Comparison of ENCODE assay signal across 20 cellular contexts in the genomic region with DNA sequence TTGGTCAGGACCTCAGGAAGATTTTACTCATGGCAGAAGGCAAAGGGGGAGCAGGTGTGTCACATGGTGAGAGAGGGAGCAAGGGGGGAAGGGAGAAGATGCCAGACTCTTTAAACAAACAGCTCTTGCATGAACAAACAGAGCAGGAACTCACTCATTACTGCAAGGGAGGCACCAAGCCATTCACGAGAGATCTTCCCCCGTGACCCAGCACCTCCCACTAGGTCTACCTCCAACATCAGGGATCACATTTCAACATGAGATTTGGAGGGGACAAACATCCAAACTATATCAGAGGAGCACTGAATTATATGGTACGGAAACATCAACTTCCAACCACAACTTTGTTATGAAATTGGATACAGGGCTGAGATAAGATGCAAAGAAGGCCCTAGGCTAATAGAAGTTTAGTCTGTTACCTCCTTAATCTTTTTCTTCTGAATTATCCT.
DNase-seq lines count a peak whose midpoint lies in the region; ATAC-seq and TF ChIP-seq lines count a peak whose summit lies in the region.
"Had no signal": no experiment of that assay in that cellular context is flagged by ENCODE, and none has a peak within 500 bp of the region (broad histone marks: within the 10 kb centered on the region; RNA-seq: fewer than 3 reads in every experiment).

No MANE protein-coding gene starts in this region.

- peaks cover 45% of the 10 kb centered on the region for H3K4me1 Mint-ChIP-seq in GM23338
- H3K4me1 Mint-ChIP-seq: natural killer cell had no signal

- H3K9me3 ChIP-seq in hepatocyte (ENCODE audit: low read depth), result no peaks in the 10 kb centered on the region
- H3K9me3 ChIP-seq: Caco-2, HAP-1, thyroid gland had no signal

- H4K20me1 ChIP-seq in GM23338 (replicated peaks; ENCODE audit: insufficient read depth) (no peaks in the 10 kb centered on the region), hepatocyte (ENCODE audit: insufficient read depth, poor library complexity, severe bottlenecking) (no peaks in the 10 kb centered on the region)

- peaks cover 41% of the 10 kb centered on the region for H3K4me1 ChIP-seq in GM23338 (ENCODE audit: insufficient read depth)
- no peaks in the 10 kb centered on the region for H3K4me1 ChIP-seq in hepatocyte (ENCODE audit: insufficient read depth)
- H3K4me1 ChIP-seq: Caco-2, HAP-1, thyroid gland had no signal

- peaks cover 3% of the 10 kb centered on the region; the same call in 1 of the 2 replicates for H3K36me3 ChIP-seq in GM23338 (ENCODE audit: insufficient read depth)
- H3K36me3 ChIP-seq in hepatocyte (replicated peaks; ENCODE audit: insufficient read depth, low read depth), result no peaks in the 10 kb centered on the region
- H3K36me3 ChIP-seq: HAP-1, thyroid gland had no signal

- peaks cover 19% of the 10 kb centered on the region for H3K9me3 Mint-ChIP-seq in GM23338

- H3K4me2 ChIP-seq in GM23338, result peak overlapping the region; percentile 60
- no peak overlapping the region for H3K4me2 ChIP-seq in hepatocyte

- H2AFZ ChIP-seq in GM23338, result no peak overlapping the region
- H2AFZ ChIP-seq in hepatocyte, result no peak overlapping the region

- H3K4me3 ChIP-seq in GM23338 (no peak overlapping the region), hepatocyte (no peak overlapping the region)
- H3K4me3 ChIP-seq: dorsolateral prefrontal cortex, HAP-1, K562, thyroid gland had no signal

- H3K36me3 Mint-ChIP-seq in GM23338 (ENCODE audit: low read depth), result peaks cover 30% of the 10 kb centered on the region
- H3K36me3 Mint-ChIP-seq: natural killer cell had no signal

- H3K27ac ChIP-seq in GM23338 (ENCODE audit: low read depth) (no peak overlapping the region), hepatocyte (peak overlapping the region; percentile 12)
- H3K27ac ChIP-seq: thyroid gland, VCaP had no signal

- H3K27ac Mint-ChIP-seq in GM23338, result peak overlapping the region; percentile 33; the same call in 1 of the 2 replicates
- H3K27ac Mint-ChIP-seq: memory B cell, natural killer cell had no signal

- DNase-seq in COLO668 (lab: John Stamatoyannopoulos, UW; ENCODE audit: unreplicated experiment) (peak; percentile 47), GM23338 (ENCODE audit: low spot score) (peak; percentile 36), NCI-H526 (lab: John Stamatoyannopoulos, UW) (peak; percentile 47 to 57), hepatocyte (ENCODE audit: low spot score) (no peak), amygdala (lab: John Stamatoyannopoulos, UW) (no peak)
- DNase-seq: activated gamma-delta T cell treated with Interleukin-2 at 50 U/mL for 16 hours; amniotic stem cell; Caco-2; dorsolateral prefrontal cortex; foreskin melanocyte; kidney glomerular epithelial cell; natural killer cell; stimulated activated naive CD4-positive, alpha-beta T cell had no signal

- H3K79me2 ChIP-seq in GM23338 (replicated peaks; ENCODE audit: insufficient read depth) (peaks cover 9% of the 10 kb centered on the region; the same call in 1 of the 2 replicates), hepatocyte (peaks cover 6% of the 10 kb centered on the region)

- H3K27me3 Mint-ChIP-seq in GM23338 (ENCODE audit: insufficient read depth, low read depth, poor library complexity), result no peaks in the 10 kb centered on the region
- H3K27me3 Mint-ChIP-seq: memory B cell had no signal

- WGBS in hepatocyte (ENCODE audit: low lambda C conversion rate, missing lambda C conversion rate), result 45% methylated on average over 3 of the region's 3 CpGs

- H3K4me3 Mint-ChIP-seq in GM23338, result peak overlapping the region; percentile 14; the same call in 1 of the 3 replicates
- H3K4me3 Mint-ChIP-seq: memory B cell, natural killer cell had no signal

- H3K9me2 ChIP-seq in GM23338 (ENCODE audit: insufficient read depth) (no peaks in the 10 kb centered on the region), hepatocyte (replicated peaks; ENCODE audit: insufficient read depth) (no peaks in the 10 kb centered on the region)

- H3F3A ChIP-seq in GM23338 (replicated peaks; ENCODE audit: low read depth), result no peaks in the 10 kb centered on the region

- H3K27me3 ChIP-seq in GM23338 (ENCODE audit: insufficient read depth) (no peaks in the 10 kb centered on the region), hepatocyte (no peaks in the 10 kb centered on the region)
- H3K27me3 ChIP-seq: dorsolateral prefrontal cortex, thyroid gland had no signal

- TF ChIP-seq CTCF in GM23338 (conservative IDR thresholded peaks at IDR 0.05; ENCODE audit: low read depth in 2 of 2) (no peak), hepatocyte (IDR thresholded peaks at IDR 0.05; ENCODE audit: poor library complexity) (no peak)

- peak; percentile 55 for ATAC-seq in GM23338
- ATAC-seq in HG03045 (IDR thresholded peaks at IDR 0.05; ENCODE audit: unreplicated experiment), result no peak
- no peak for ATAC-seq in HG03342 (IDR thresholded peaks at IDR 0.05; ENCODE audit: unreplicated experiment)
- ATAC-seq: K562, natural killer cell had no signal

TF ChIP-seq in GM23338, 12 proteins besides CTCF, POLR2A, EP300 and RAD21 (continues in another document):
- no peak for TF ChIP-seq ZNF331 (CRISPR knock-in tag; IDR thresholded peaks at IDR 0.05; ENCODE audit: low read depth)
- TF ChIP-seq NANOG (IDR thresholded peaks at IDR 0.05; ENCODE audit: borderline replicate concordance), result no peak
- TF ChIP-seq, protein P1, sequence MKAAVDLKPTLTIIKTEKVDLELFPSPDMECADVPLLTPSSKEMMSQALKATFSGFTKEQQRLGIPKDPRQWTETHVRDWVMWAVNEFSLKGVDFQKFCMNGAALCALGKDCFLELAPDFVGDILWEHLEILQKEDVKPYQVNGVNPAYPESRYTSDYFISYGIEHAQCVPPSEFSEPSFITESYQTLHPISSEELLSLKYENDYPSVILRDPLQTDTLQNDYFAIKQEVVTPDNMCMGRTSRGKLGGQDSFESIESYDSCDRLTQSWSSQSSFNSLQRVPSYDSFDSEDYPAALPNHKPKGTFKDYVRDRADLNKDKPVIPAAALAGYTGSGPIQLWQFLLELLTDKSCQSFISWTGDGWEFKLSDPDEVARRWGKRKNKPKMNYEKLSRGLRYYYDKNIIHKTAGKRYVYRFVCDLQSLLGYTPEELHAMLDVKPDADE (IDR thresholded peaks at IDR 0.05), result no peak
- TF ChIP-seq, protein P2, sequence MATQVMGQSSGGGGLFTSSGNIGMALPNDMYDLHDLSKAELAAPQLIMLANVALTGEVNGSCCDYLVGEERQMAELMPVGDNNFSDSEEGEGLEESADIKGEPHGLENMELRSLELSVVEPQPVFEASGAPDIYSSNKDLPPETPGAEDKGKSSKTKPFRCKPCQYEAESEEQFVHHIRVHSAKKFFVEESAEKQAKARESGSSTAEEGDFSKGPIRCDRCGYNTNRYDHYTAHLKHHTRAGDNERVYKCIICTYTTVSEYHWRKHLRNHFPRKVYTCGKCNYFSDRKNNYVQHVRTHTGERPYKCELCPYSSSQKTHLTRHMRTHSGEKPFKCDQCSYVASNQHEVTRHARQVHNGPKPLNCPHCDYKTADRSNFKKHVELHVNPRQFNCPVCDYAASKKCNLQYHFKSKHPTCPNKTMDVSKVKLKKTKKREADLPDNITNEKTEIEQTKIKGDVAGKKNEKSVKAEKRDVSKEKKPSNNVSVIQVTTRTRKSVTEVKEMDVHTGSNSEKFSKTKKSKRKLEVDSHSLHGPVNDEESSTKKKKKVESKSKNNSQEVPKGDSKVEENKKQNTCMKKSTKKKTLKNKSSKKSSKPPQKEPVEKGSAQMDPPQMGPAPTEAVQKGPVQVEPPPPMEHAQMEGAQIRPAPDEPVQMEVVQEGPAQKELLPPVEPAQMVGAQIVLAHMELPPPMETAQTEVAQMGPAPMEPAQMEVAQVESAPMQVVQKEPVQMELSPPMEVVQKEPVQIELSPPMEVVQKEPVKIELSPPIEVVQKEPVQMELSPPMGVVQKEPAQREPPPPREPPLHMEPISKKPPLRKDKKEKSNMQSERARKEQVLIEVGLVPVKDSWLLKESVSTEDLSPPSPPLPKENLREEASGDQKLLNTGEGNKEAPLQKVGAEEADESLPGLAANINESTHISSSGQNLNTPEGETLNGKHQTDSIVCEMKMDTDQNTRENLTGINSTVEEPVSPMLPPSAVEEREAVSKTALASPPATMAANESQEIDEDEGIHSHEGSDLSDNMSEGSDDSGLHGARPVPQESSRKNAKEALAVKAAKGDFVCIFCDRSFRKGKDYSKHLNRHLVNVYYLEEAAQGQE (IDR thresholded peaks at IDR 0.05; ENCODE audit: unreplicated experiment), result no peak
- no peak for TF ChIP-seq EZH2phosphoT487 (IDR thresholded peaks at IDR 0.05; ENCODE audit: unreplicated experiment)
- no peak for TF ChIP-seq ZNF114 (CRISPR knock-in tag; IDR thresholded peaks at IDR 0.05)
- TF ChIP-seq JUNB (IDR thresholded peaks at IDR 0.05; ENCODE audit: unreplicated experiment), result no peak

Comparison
In these comparisons a context has a peak if more than half of its experiments do, and no peak if none do; other contexts are left out.
1. DNase-seq: peak in COLO668 (single experiment), GM23338 (single experiment) and NCI-H526 (2 of 2); none in hepatocyte (single experiment) and amygdala (0 of 56).